ENCODE assay signal across 10 cellular contexts in the genomic region with DNA sequence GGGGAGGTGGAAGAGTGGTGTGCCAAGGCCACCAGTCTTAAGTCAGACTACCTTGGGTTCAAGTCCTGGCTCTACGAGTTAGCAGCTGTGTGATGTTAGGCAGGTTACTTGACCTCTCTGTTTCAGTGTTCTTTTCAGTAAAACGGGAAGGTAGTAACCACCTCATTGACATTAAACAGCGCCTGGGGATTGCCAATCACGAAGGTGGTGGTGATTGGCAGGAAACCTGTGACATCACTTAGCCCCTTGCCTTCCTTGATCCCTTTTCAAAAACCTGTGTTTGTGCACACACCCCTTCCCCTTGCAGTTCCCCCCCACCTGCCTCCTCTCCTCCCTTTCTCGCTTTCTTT. TPM values are rescaled to one million over a fixed set of nuclear protein-coding genes. Genes with fewer than 3 reads are reported as not detected.
DNase-seq lines count a peak whose midpoint lies in the region; ATAC-seq and TF ChIP-seq lines count a peak whose summit lies in the region.
"Had no signal": no experiment of that assay in that cellular context is flagged by ENCODE, and none has a peak within 500 bp of the region (broad histone marks: within the 10 kb centered on the region; RNA-seq: fewer than 3 reads in every experiment).

No MANE protein-coding gene starts in this region.

- H3K4me1 ChIP-seq in breast epithelium = peaks cover 11 to 65% of the 10 kb centered on the region in 2 donors
- peaks cover 74% of the 10 kb centered on the region for H3K4me1 ChIP-seq in mucosa of stomach (ENCODE audit: control insufficient read depth, insufficient read depth, low read length)
- H3K4me1 ChIP-seq in tibial artery = peaks cover 4 to 97% (median 78%) of the 10 kb centered on the region in 4 donors

- no peak for DNase-seq in activated T-cell treated with anti-CD3 and anti-CD28 coated beads, Interleukin-2, amount 50 U/mL, for 4 hours
- no peak for DNase-seq in activated T-cell treated with anti-CD3 and anti-CD28 coated beads, Interleukin-2, amount 50 U/mL, for 1 hour
- DNase-seq in breast epithelium (ENCODE audit: low spot score in 2 of 2) (no peak), tibial artery (no peak), NCI-H748 (lab: John Stamatoyannopoulos, UW; ENCODE audit: unreplicated experiment) (no peak), NCI-H2227 (lab: John Stamatoyannopoulos, UW; ENCODE audit: unreplicated experiment) (no peak), NCI-H1694 (lab: John Stamatoyannopoulos, UW) (no peak)
- DNase-seq: NCI-H1048 had no signal

- H3K9me3 ChIP-seq in breast epithelium = no peaks in the 10 kb centered on the region
- no peaks in the 10 kb centered on the region for H3K9me3 ChIP-seq in mucosa of stomach (ENCODE audit: control insufficient read depth, low read length)
- no peaks in the 10 kb centered on the region for H3K9me3 ChIP-seq in tibial artery

- H3K9ac ChIP-seq in mucosa of stomach (ENCODE audit: low read length) = peak overlapping the region; percentile 68

- H3K4me3 Mint-ChIP-seq in activated T-cell treated with anti-CD3 and anti-CD28 coated beads, Interleukin-2, amount 50 U/mL, for 4 hours = peak overlapping the region; percentile 63

- H3K27ac ChIP-seq in breast epithelium (peak overlapping the region; percentile 88 to 90), tibial artery (peak overlapping the region; percentile 58 to 83)

- TF ChIP-seq POLR2A in breast epithelium (IDR thresholded peaks at IDR 0.05) = no peak

- H3K36me3 ChIP-seq in breast epithelium (no peaks in the 10 kb centered on the region), mucosa of stomach (ENCODE audit: control insufficient read depth, insufficient read depth, low read length) (peaks cover 3% of the 10 kb centered on the region), tibial artery (no peaks in the 10 kb centered on the region)

- no peaks in the 10 kb centered on the region for H3K9me3 Mint-ChIP-seq in activated T-cell treated with anti-CD3 and anti-CD28 coated beads, Interleukin-2, amount 50 U/mL, for 4 hours

- H3K27me3 Mint-ChIP-seq in activated T-cell treated with anti-CD3 and anti-CD28 coated beads, Interleukin-2, amount 50 U/mL, for 4 hours (ENCODE audit: low read depth) = no peaks in the 10 kb centered on the region

- H3K4me3 ChIP-seq in breast epithelium = no peak overlapping the region
- peak overlapping the region; percentile 17 for H3K4me3 ChIP-seq in mucosa of stomach (ENCODE audit: low read length)
- H3K4me3 ChIP-seq in tibial artery = no peak overlapping the region

- H3K36me3 Mint-ChIP-seq in activated T-cell treated with anti-CD3 and anti-CD28 coated beads, Interleukin-2, amount 50 U/mL, for 4 hours (ENCODE audit: insufficient read depth) = no peaks in the 10 kb centered on the region

- peaks cover 93% of the 10 kb centered on the region for H3K4me1 Mint-ChIP-seq in activated T-cell treated with anti-CD3 and anti-CD28 coated beads, Interleukin-2, amount 50 U/mL, for 4 hours (ENCODE audit: low read depth)

- TF ChIP-seq CTCF in breast epithelium (IDR thresholded peaks at IDR 0.05) = no peak
- TF ChIP-seq CTCF in tibial artery (IDR thresholded peaks at IDR 0.05) = no peak

- ATAC-seq in activated T-cell treated with anti-CD3 and anti-CD28 coated beads, Interleukin-2, amount 50 U/mL, for 4 hours = peak in 1 of 2 donors; percentile 6
- ATAC-seq: SK-N-SH treated with all-trans-retinoic acid at 6 μM for 48 hours had no signal

- H3K27me3 ChIP-seq in breast epithelium = no peaks in the 10 kb centered on the region
- H3K27me3 ChIP-seq in mucosa of stomach (ENCODE audit: control insufficient read depth, insufficient read depth, low read length) = no peaks in the 10 kb centered on the region
- no peaks in the 10 kb centered on the region for H3K27me3 ChIP-seq in tibial artery

- intact Hi-C loops in breast epithelium (cut with DNase I; ENCODE audit: low total_unique reads) = loop anchor here (5.0 kb wide), 1 partner anchor 609 kb away; no protein-coding TSS in a partner anchor
- intact Hi-C loops in tibial artery (cut with DNase I; ENCODE audit: low total_unique reads) = loop anchor here (5.0 kb wide), 2 partner anchors 349 to 604 kb away; no protein-coding TSS in a partner anchor

RNA-seq across cellular contexts. Expression of a gene that starts 7.6 kb away (rescaled TPM):
- total RNA-seq in activated T-cell treated with anti-CD3 and anti-CD28 coated beads, Interleukin-2, amount 50 U/mL, for 4 hours = 10 to 100 TPM in 2 of 3 donors, 1 to 10 TPM in 1; 9.9 to 12.6 (median 10.9) TPM
- total RNA-seq in breast epithelium = 10 to 100 TPM; 33.4 to 48.5 (median 36.0) TPM
